8 cellular contexts compared by ENCODE assay signal in genomic region chr7:119270045-119270464, GRCh38.
DNase-seq lines count a peak whose midpoint lies in the region; ATAC-seq and TF ChIP-seq lines count a peak whose summit lies in the region.

No MANE protein-coding gene starts in this region.

- H3K4me3 ChIP-seq in epithelial cell of esophagus (ENCODE audit: low read length), result no peak overlapping the region
- no peak overlapping the region for H3K4me3 ChIP-seq in CD8-positive, alpha-beta memory T cell (ENCODE audit: low read length)

- in situ Hi-C loops in Caki2 (cut with HindIII; ENCODE audit: low pct_unique_long_range_greater_than_20kb, low sequenced_read_pairs), result no loop called here

- H3K9me3 ChIP-seq in CD8-positive, alpha-beta memory T cell (ENCODE audit: low read length), result no peaks in the 10 kb centered on the region

- POLR2A ChIA-PET in CD8-positive, alpha-beta memory T cell (lab: Charles Lee), result no interaction called here

- peak; percentile 94 for TF ChIP-seq CTCF in epithelial cell of esophagus (IDR thresholded peaks at IDR 0.05; ENCODE audit: insufficient read depth, low read depth, low read length, missing control alignments)
- TF ChIP-seq CTCF in nephron (IDR thresholded peaks at IDR 0.05; ENCODE audit: unreplicated experiment in 3 of 3), result peak; percentile 81 to 90 (median 83)

- H3K27ac Mint-ChIP-seq in nephron, result no peak overlapping the region
- H3K27ac Mint-ChIP-seq in CD8-positive, alpha-beta memory T cell, result no peak overlapping the region

- no peak overlapping the region for H3K27ac ChIP-seq in CD8-positive, alpha-beta memory T cell (ENCODE audit: low read depth, low read length)

- no peaks in the 10 kb centered on the region for H3K36me3 ChIP-seq in CD8-positive, alpha-beta memory T cell (ENCODE audit: insufficient read depth, low read length)

- CTCF ChIA-PET in CD8-positive, alpha-beta memory T cell (lab: Charles Lee), result no interaction called here

- no peaks in the 10 kb centered on the region for H3K4me1 Mint-ChIP-seq in nephron
- H3K4me1 Mint-ChIP-seq in CD8-positive, alpha-beta memory T cell, result no peaks in the 10 kb centered on the region

- DNase-seq in Caki2 (ENCODE audit: low read depth), result peak; percentile 36
- DNase-seq in NCI-H1092 (lab: John Stamatoyannopoulos, UW), result peak; percentile 75
- DNase-seq in SK-N-DZ (ENCODE audit: low spot score), result peak; percentile 75
- peak; percentile 85 for DNase-seq in epithelial cell of esophagus (ENCODE audit: low read depth)
- DNase-seq in CD8-positive, alpha-beta memory T cell, result no peak

- H3K27me3 ChIP-seq in CD8-positive, alpha-beta memory T cell (ENCODE audit: insufficient read depth, low read length, poor library complexity, severe bottlenecking), result no peaks in the 10 kb centered on the region

- no peak overlapping the region for H3K4me3 Mint-ChIP-seq in nephron
- H3K4me3 Mint-ChIP-seq in CD8-positive, alpha-beta memory T cell, result no peak overlapping the region

- H3K27me3 Mint-ChIP-seq in nephron (ENCODE audit: low read depth), result no peaks in the 10 kb centered on the region
- H3K27me3 Mint-ChIP-seq in CD8-positive, alpha-beta memory T cell, result no peaks in the 10 kb centered on the region

- no peaks in the 10 kb centered on the region for H3K36me3 Mint-ChIP-seq in nephron (ENCODE audit: low read depth)
- no peaks in the 10 kb centered on the region for H3K36me3 Mint-ChIP-seq in CD8-positive, alpha-beta memory T cell

- no peaks in the 10 kb centered on the region for H3K9me3 Mint-ChIP-seq in nephron
- H3K9me3 Mint-ChIP-seq in CD8-positive, alpha-beta memory T cell, result peaks cover 1 to 17% (median 10%) of the 10 kb centered on the region in 5 donors

- ATAC-seq in GM18858 (IDR thresholded peaks at IDR 0.05; ENCODE audit: unreplicated experiment) (peak; percentile 96), HG02884 (IDR thresholded peaks at IDR 0.05; ENCODE audit: unreplicated experiment) (peak; percentile 98)

- no peaks in the 10 kb centered on the region for H3K4me1 ChIP-seq in CD8-positive, alpha-beta memory T cell (ENCODE audit: insufficient read depth, low read length)

Comparison
In these comparisons a context has a peak if more than half of its experiments do, and no peak if none do; other contexts are left out.
1. DNase-seq: peak in Caki2 (single experiment), NCI-H1092 (single experiment), SK-N-DZ (single experiment) and epithelial cell of esophagus (single experiment); none in CD8-positive, alpha-beta memory T cell (0 of 5).